ENCODE assay signal across 8 cellular contexts in the genomic region with DNA sequence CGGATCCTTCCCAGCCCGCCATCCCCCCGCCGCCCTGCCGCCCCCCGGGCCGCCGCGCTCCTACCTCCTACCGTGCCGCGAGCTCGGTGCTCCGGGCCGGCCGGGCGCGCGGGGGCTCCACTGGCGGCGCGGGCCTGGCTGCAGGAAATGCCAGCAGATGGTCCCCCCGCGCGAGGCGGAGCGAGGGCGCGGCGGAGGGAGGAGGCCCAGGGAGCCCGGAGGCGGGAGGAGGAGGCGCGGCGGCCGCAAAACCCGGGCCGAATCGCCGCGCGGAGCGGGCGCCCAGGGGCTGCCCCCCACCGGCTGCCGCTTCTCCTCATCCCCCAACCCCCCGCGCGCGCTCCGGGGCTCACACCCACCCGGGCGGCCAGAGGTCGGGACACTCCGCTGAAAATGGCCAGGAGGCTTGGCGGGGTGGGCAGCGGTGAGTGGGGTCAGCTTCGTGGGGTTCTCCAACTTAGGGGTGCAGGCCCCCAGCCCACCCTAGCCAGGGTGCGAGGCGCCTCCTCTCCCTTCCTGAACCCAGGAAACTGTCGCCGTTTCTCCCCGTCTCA. TPM values are rescaled to one million over a fixed set of nuclear protein-coding genes. Genes with fewer than 3 reads are reported as not detected.
A peak's percentile ranks its signal among the peaks of the same experiment; 100 is the strongest.
DNase-seq lines count a peak whose midpoint lies in the region; ATAC-seq and TF ChIP-seq lines count a peak whose summit lies in the region.

A gene with protein sequence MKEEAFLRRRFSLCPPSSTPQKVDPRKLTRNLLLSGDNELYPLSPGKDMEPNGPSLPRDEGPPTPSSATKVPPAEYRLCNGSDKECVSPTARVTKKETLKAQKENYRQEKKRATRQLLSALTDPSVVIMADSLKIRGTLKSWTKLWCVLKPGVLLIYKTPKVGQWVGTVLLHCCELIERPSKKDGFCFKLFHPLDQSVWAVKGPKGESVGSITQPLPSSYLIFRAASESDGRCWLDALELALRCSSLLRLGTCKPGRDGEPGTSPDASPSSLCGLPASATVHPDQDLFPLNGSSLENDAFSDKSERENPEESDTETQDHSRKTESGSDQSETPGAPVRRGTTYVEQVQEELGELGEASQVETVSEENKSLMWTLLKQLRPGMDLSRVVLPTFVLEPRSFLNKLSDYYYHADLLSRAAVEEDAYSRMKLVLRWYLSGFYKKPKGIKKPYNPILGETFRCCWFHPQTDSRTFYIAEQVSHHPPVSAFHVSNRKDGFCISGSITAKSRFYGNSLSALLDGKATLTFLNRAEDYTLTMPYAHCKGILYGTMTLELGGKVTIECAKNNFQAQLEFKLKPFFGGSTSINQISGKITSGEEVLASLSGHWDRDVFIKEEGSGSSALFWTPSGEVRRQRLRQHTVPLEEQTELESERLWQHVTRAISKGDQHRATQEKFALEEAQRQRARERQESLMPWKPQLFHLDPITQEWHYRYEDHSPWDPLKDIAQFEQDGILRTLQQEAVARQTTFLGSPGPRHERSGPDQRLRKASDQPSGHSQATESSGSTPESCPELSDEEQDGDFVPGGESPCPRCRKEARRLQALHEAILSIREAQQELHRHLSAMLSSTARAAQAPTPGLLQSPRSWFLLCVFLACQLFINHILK (minus strand): TSS at position 159 of the 554 bp plus-strand sequence. CDS start 36,162 bp downstream, outside the sequence.

- POLR2A ChIA-PET in SK-N-SH (lab: Yijun Ruan, JAX), result no interaction called here

- CTCF ChIA-PET in SK-N-SH (lab: Yijun Ruan, JAX), result interaction anchor here (0.6 to 2.4 kb wide), 5 partner anchors 52 to 176 kb away, joined by 3 to 8 read pairs (median 3); no protein-coding TSS in a partner anchor

- WGBS in SK-N-SH (ENCODE audit: low lambda C conversion rate), result 12% methylated on average over 13 of the region's 63 CpGs
- WGBS in heart left ventricle, 4 donors, result 0 to 4% (median 1%) methylated on average over 27 to 63 of the region's 63 CpGs
- 5% methylated on average over 10 of the region's 63 CpGs; no CpG with 5 or more reads in 1 of the 2 donors for WGBS in transverse colon (ENCODE audit: low coverage in 1 of 2), 2 donors

- H3F3A ChIP-seq in SK-N-SH (replicated peaks; ENCODE audit: insufficient read depth), result no peaks in the 10 kb centered on the region

- no peaks in the 10 kb centered on the region for H3K36me3 ChIP-seq in SK-N-SH (replicated peaks in 1 of 2; ENCODE audit: control insufficient read depth in 1 of 2, insufficient read depth in 2 of 2, low read length in 1 of 2)
- H3K36me3 ChIP-seq in heart left ventricle, result no peaks in the 10 kb centered on the region
- H3K36me3 ChIP-seq in osteoblast (ENCODE audit: insufficient read depth, low read length), result no peaks in the 10 kb centered on the region
- no peaks in the 10 kb centered on the region for H3K36me3 ChIP-seq in transverse colon

- H3K79me2 ChIP-seq in SK-N-SH (ENCODE audit: insufficient read depth), result peaks cover 23% of the 10 kb centered on the region
- H3K79me2 ChIP-seq in osteoblast (ENCODE audit: insufficient read depth, low read length), result peaks cover 40% of the 10 kb centered on the region

- H3K9me2 ChIP-seq in SK-N-SH, result no peaks in the 10 kb centered on the region

- H3K27ac ChIP-seq in SK-N-SH (ENCODE audit: low read depth in 2 of 2, low read length in 1 of 2) (no peak within 1 kb of the TSS; a peak in 1 of 4 replicates), heart left ventricle (peak within 1 kb of the TSS; percentile 69 to 92 (median 85)), osteoblast (ENCODE audit: low read depth, low read length) (peak within 1 kb of the TSS; percentile 61), transverse colon (peak within 1 kb of the TSS; percentile 82 to 87 (median 85))

- peak within 1 kb of the TSS; percentile 73 to 83 for H3K4me3 ChIP-seq in SK-N-SH (ENCODE audit: low read depth in 2 of 2, low read length in 1 of 2)
- peak within 1 kb of the TSS; percentile 66 to 98 (median 84) for H3K4me3 ChIP-seq in heart left ventricle
- H3K4me3 ChIP-seq in osteoblast (ENCODE audit: insufficient read depth, low read length), result peak within 1 kb of the TSS; percentile 89
- H3K4me3 ChIP-seq in transverse colon, result peak within 1 kb of the TSS; percentile 56 to 95 (median 76)

- H4K20me1 ChIP-seq in SK-N-SH (ENCODE audit: insufficient read depth) (peaks cover 38% of the 10 kb centered on the region), osteoblast (ENCODE audit: insufficient read depth, low read length) (peaks cover 29% of the 10 kb centered on the region)

- no peaks in the 10 kb centered on the region for H3K9me3 ChIP-seq in SK-N-SH
- no peaks in the 10 kb centered on the region for H3K9me3 ChIP-seq in heart left ventricle
- H3K9me3 ChIP-seq in osteoblast (ENCODE audit: low read depth, low read length), result no peaks in the 10 kb centered on the region
- H3K9me3 ChIP-seq in transverse colon, result no peaks in the 10 kb centered on the region

- H3K4me1 ChIP-seq in SK-N-SH (ENCODE audit: control insufficient read depth in 1 of 2, insufficient read depth in 2 of 2, low read depth in 1 of 2, low read length in 1 of 2), result peaks cover 0 to 43% of the 10 kb centered on the region in 2 experiments; a peak in 2 of 4 replicates
- H3K4me1 ChIP-seq in heart left ventricle, result peaks cover 7 to 69% (median 56%) of the 10 kb centered on the region in 12 donors
- H3K4me1 ChIP-seq in osteoblast (ENCODE audit: insufficient read depth, low read length), result peaks cover 39% of the 10 kb centered on the region
- H3K4me1 ChIP-seq in transverse colon, result peaks cover 31 to 69% (median 50%) of the 10 kb centered on the region in 4 donors

- peak; percentile 11 for DNase-seq in NCI-H2171 treated with DMSO at 0.1 percent for 48 hours (lab: John Stamatoyannopoulos, UW)
- no peak for DNase-seq in NCI-H2171 (lab: John Stamatoyannopoulos, UW)
- peak; percentile 90 for DNase-seq in SK-N-SH
- DNase-seq in amygdala (lab: John Stamatoyannopoulos, UW), result peak in 34 of 56 donors; percentile 17 to 81 (median 54)
- peak; percentile 85 to 92 (median 87) for DNase-seq in heart left ventricle
- peak; percentile 98 for DNase-seq in osteoblast (ENCODE audit: insufficient read length, low spot score, missing footprints)
- DNase-seq in transverse colon, result peak; percentile 82
- no peak for DNase-seq in NCI-H1092 (lab: John Stamatoyannopoulos, UW)

- in situ Hi-C loops in transverse colon (cut with MboI; ENCODE audit: low pct_ligation_motif_present in 1 of 4, low pct_unique_long_range_greater_than_20kb in 1 of 4, low sequenced_read_pairs in 3 of 4), result no loop called here

- TF ChIP-seq EP300 in SK-N-SH (IDR thresholded peaks at IDR 0.05; ENCODE audit: borderline replicate concordance in 1 of 2, low read depth in 1 of 2, low read length in 1 of 2) (no peak), transverse colon (IDR thresholded peaks at IDR 0.05; ENCODE audit: low read depth) (no peak)

- H3K4me2 ChIP-seq in SK-N-SH (peak within 1 kb of the TSS; percentile 98), osteoblast (ENCODE audit: insufficient read depth, low read length) (peak within 1 kb of the TSS; percentile 96)

- intact Hi-C loops in heart left ventricle (cut with DNase I) (loop anchor here in 3 of 10 donors (5.0 to 10.0 kb wide), 2 partner anchors 53 to 110 kb away; partner anchors contain the start of gene CARS1 (in 2 of the 3)), transverse colon (cut with DNase I; ENCODE audit: low total_unique reads) (no loop called here)

- peak in 3 of 4 donors; percentile 46 to 69 (median 62) for ATAC-seq in heart left ventricle

- TF ChIP-seq CTCF in SK-N-SH (IDR thresholded peaks at IDR 0.05), result no peak
- no peak for TF ChIP-seq CTCF in heart left ventricle (IDR thresholded peaks at IDR 0.05)
- no peak for TF ChIP-seq CTCF in osteoblast (IDR thresholded peaks at IDR 0.05; ENCODE audit: extremely low read depth, low read depth, low read length)
- no peak for TF ChIP-seq CTCF in transverse colon (IDR thresholded peaks at IDR 0.05)

- peak within 1 kb of the TSS; percentile 77 for H3K9ac ChIP-seq in SK-N-SH

- TF ChIP-seq RAD21 in SK-N-SH (IDR thresholded peaks at IDR 0.05; ENCODE audit: low read length), result no peak

- H2AFZ ChIP-seq in SK-N-SH (ENCODE audit: low read depth), result peak within 1 kb of the TSS; percentile 91
- peak within 1 kb of the TSS; percentile 81 for H2AFZ ChIP-seq in osteoblast (ENCODE audit: low read length)

- TF ChIP-seq POLR2A in heart left ventricle (IDR thresholded peaks at IDR 0.05) (peak in 1 of 2 donors; percentile 48), transverse colon (IDR thresholded peaks at IDR 0.05) (no peak)

- H3K27me3 ChIP-seq in SK-N-SH (ENCODE audit: insufficient read depth) (no peaks in the 10 kb centered on the region), heart left ventricle (no peaks in the 10 kb centered on the region), osteoblast (ENCODE audit: insufficient read depth, low read length) (no peaks in the 10 kb centered on the region), transverse colon (peaks cover 12% of the 10 kb centered on the region)

TF ChIP-seq in SK-N-SH, 30 proteins besides CTCF, POLR2A, EP300 and RAD21 (continues in another document):
- TF ChIP-seq PBX3 (IDR thresholded peaks at IDR 0.05), result peak; percentile 24; the same call in 1 of the 2 replicates
- TF ChIP-seq MAX (IDR thresholded peaks at IDR 0.05; ENCODE audit: low read depth), result peak; percentile 35; the same call in 1 of the 2 replicates

RNA-seq across cellular contexts. Expression of the gene that starts here (rescaled TPM):
- polyA plus RNA-seq in SK-N-SH (2012; rRNA removed) (7.8 and 10.9 TPM in 2 replicates), heart left ventricle (10 to 100 TPM; 11.1 to 11.2 TPM)
- polyA plus RNA-seq in SK-N-SH (2012; cell fraction: cytosol; rRNA removed), result 2.7 and 4.3 TPM in 2 replicates
- 39.6 and 46.8 TPM in 2 replicates for polyA plus RNA-seq in SK-N-SH (2012; cell fraction: nucleus; rRNA removed)
- total RNA-seq in heart left ventricle (10 to 100 TPM; 10.1 to 27.7 (median 17.0) TPM), osteoblast (46.0 and 49.9 TPM in 2 replicates), transverse colon (100 to 1,000 TPM in 2 of 4 donors, 10 to 100 TPM in 2; 37.3 to 211 (median 105) TPM)

Comparison
In these comparisons a context has a peak if more than half of its experiments do, and no peak if none do; other contexts are left out.
1. DNase-seq: peak in NCI-H2171 treated with DMSO at 0.1 percent for 48 hours (single experiment), SK-N-SH (single experiment), amygdala (34 of 56), heart left ventricle (5 of 5), osteoblast (single experiment) and transverse colon (single experiment); none in NCI-H2171 (single experiment) and NCI-H1092 (single experiment).
2. H3K27ac ChIP-seq: peak in heart left ventricle (12 of 12), osteoblast (single experiment) and transverse colon (4 of 4); none in SK-N-SH (0 of 2).
3. Peak in every context shown above with its lines, with median percentiles within 50 percentile points of each other: H3K4me3 ChIP-seq.